ENCODE assay signal across 1 cellular context in genomic region chr17:57507828-57508227, GRCh38.
TF ChIP-seq lines count a peak whose summit lies in the region.

No MANE protein-coding gene starts in this region.

TF ChIP-seq in SK-N-SH, 30 proteins besides CTCF, POLR2A, EP300 and RAD21 (continued from another document):
- TF ChIP-seq USF2 (IDR thresholded peaks at IDR 0.05; ENCODE audit: borderline replicate concordance, low read depth, low read length), result no peak
- TF ChIP-seq CHD2 (IDR thresholded peaks at IDR 0.05; ENCODE audit: low read length, partially characterized antibody), result peak; percentile 68
- TF ChIP-seq GATA2 (CRISPR knock-in tag; IDR thresholded peaks at IDR 0.05), result peak; percentile 98
TF ChIP-seq in SK-N-SH: peak in this region for 8.
